In the genomic region with DNA sequence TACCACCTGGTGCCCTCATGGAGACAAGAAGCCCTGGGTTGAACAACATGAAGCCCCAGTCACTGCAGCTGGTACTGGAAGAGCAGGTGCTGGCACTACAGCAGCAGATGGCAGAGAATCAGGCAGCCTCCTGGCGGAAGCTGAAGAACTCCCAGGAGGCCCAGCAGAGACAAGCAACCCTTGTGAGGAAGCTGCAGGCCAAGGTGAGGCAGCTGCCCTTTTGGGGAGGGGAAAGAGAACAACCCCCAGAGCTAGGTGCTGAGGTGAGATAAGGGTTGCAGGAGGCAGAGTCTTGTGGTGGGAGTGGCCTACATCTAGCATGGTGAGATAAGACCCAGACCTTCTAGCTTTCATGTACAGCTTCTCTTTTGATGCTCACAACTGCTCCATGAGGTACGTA, we compare ENCODE assay signal across 24 cellular contexts. TPM values are rescaled to one million over a fixed set of nuclear protein-coding genes. Genes with fewer than 3 reads are reported as not detected.
DNase-seq lines count a peak whose midpoint lies in the region; ATAC-seq and TF ChIP-seq lines count a peak whose summit lies in the region.
"Had no signal": no experiment of that assay in that cellular context is flagged by ENCODE, and none has a peak within 500 bp of the region (broad histone marks: within the 10 kb centered on the region; RNA-seq: fewer than 3 reads in every experiment).

No MANE protein-coding gene starts in this region.

- CTCF ChIA-PET in PC-3 (lab: Charles Lee), result no interaction called here

- no peak overlapping the region for H3K9ac ChIP-seq in PC-3 (ENCODE audit: low read length)

- intact Hi-C loops in PC-3 (cut with micrococcal nuclease), result loop anchor here (5.0 kb wide), 2 partner anchors 155 to 235 kb away; partner anchors contain the start of genes NFS1, ROMO1 and SPAG4

- H3K4me1 ChIP-seq in PC-3 (ENCODE audit: insufficient read depth, low read length), result peaks cover 7% of the 10 kb centered on the region
- H3K4me1 ChIP-seq: pancreas, uterus had no signal

- ATAC-seq in PC-3, result no peak
- ATAC-seq: activated CD4-positive, CD25-positive, alpha-beta regulatory T cell treated with anti-CD3 and anti-CD28 coated beads, Interleukin-2, amount 50 U/mL, for 24 hours; activated naive CD4-positive, alpha-beta T cell treated with anti-CD3 and anti-CD28 coated beads, Interleukin-2, amount 50 U/mL, for 72 hours; effector memory CD8-positive, alpha-beta T cell; left lobe of liver; Panc1; pancreas had no signal

- no peaks in the 10 kb centered on the region for H4K20me1 ChIP-seq in PC-3 (ENCODE audit: low read length)

- no peaks in the 10 kb centered on the region for H3F3A ChIP-seq in PC-3 (ENCODE audit: low read length, unreplicated experiment)

- no peak overlapping the region for H3K27ac ChIP-seq in PC-3 (ENCODE audit: low read length)
- H3K27ac ChIP-seq: cardiac muscle cell, pancreas, skin epidermis, uterus had no signal

- no peak overlapping the region for H2AFZ ChIP-seq in PC-3 (ENCODE audit: low read length)

- BruUV-seq in PC-3 (replicated peaks; lab: Mats Ljungman, UMichigan), result no TSS peak

- H3K36me3 ChIP-seq in PC-3 (ENCODE audit: low read depth, low read length), result peaks cover 26% of the 10 kb centered on the region
- H3K36me3 ChIP-seq: uterus had no signal

- peak; percentile 91 for DNase-seq in DMS53 (lab: John Stamatoyannopoulos, UW)
- DNase-seq in NCI-H1436 treated with DMSO at 0.1 percent for 48 hours (lab: John Stamatoyannopoulos, UW), result peak; percentile 84
- DNase-seq in NCI-H774 (lab: John Stamatoyannopoulos, UW), result peak; percentile 52
- DNase-seq in dermis blood vessel endothelial cell, result peak; percentile 13
- DNase-seq in ureter (ENCODE audit: low spot score), result no peak
- no peak for DNase-seq in occipital lobe (lab: John Stamatoyannopoulos, UW)
- no peak for DNase-seq in SIG-M5 treated with dmso at 0.1 percent for 504 hours (lab: John Stamatoyannopoulos, UW; ENCODE audit: unreplicated experiment)
- no peak for DNase-seq in PC-3
- DNase-seq: activated CD8-positive, alpha-beta memory T cell treated with anti-CD3 and anti-CD28 coated beads, Interleukin-2, amount 50 U/mL, for 48 hours; effector memory CD8-positive, alpha-beta T cell; GF-D8; HCEC 1CT; KG1; NCI-H2227 treated with DMSO at 0.1 percent for 48 hours; pancreas; stimulated activated naive CD4-positive, alpha-beta T cell treated with Interleukin-2 at 50 U/mL for 16 hours; T-helper 1 cell; uterus had no signal

- TF ChIP-seq CTCF in PC-3 (conservative IDR thresholded peaks at IDR 0.05; ENCODE audit: low read depth, low read length), result no peak

- POLR2A ChIA-PET in PC-3 (lab: Charles Lee; ENCODE audit: unreplicated experiment), result no interaction called here

- no peak overlapping the region for H3K4me3 ChIP-seq in PC-3 (ENCODE audit: low read length)
- H3K4me3 ChIP-seq: cardiac muscle cell, pancreas, skin epidermis, uterus had no signal

- H3K9me3 ChIP-seq in PC-3 (ENCODE audit: low read length), result no peaks in the 10 kb centered on the region
- H3K9me3 ChIP-seq: pancreas, uterus had no signal

- peaks cover 23% of the 10 kb centered on the region for H3K79me2 ChIP-seq in PC-3 (ENCODE audit: low read length)

- H3K4me2 ChIP-seq in PC-3 (ENCODE audit: low read length), result no peak overlapping the region

- H3K27me3 ChIP-seq in PC-3 (ENCODE audit: low read length), result no peaks in the 10 kb centered on the region
- H3K27me3 ChIP-seq: cardiac muscle cell, pancreas, uterus had no signal

- H3K9me2 ChIP-seq in PC-3 (replicated peaks; ENCODE audit: low read length), result no peaks in the 10 kb centered on the region

RNA-seq across cellular contexts. Expression of gene CEP250, which starts 7.0 kb away (rescaled TPM):
- total RNA-seq in dermis blood vessel endothelial cell, result 13.4 and 24.2 TPM in 2 replicates
- total RNA-seq in ureter, result 30.9 TPM
- 21.8 TPM for total RNA-seq in occipital lobe
- total RNA-seq in PC-3 (2014; rRNA removed), result 52.5 and 75.0 TPM in 2 replicates

RNA-seq across cellular contexts. Expression of gene GDF5, which starts 24.3 kb away (rescaled TPM):
- 0.17 and 0.56 TPM in 2 replicates for total RNA-seq in dermis blood vessel endothelial cell
- total RNA-seq in ureter, result 0.34 TPM
- 0.62 TPM for total RNA-seq in occipital lobe
- not detected in 2 replicates for total RNA-seq in PC-3 (2014; rRNA removed)
- total RNA-seq: left lobe of liver, pancreas had no signal

RNA-seq across cellular contexts. Expression of gene UQCC1, which starts 50.6 kb away (rescaled TPM):
- 20.4 and 22.6 TPM in 2 replicates for total RNA-seq in dermis blood vessel endothelial cell
- total RNA-seq in ureter, result 66.9 TPM
- total RNA-seq in occipital lobe, result 28.5 TPM
- 36.4 and 38.1 TPM in 2 replicates for total RNA-seq in PC-3 (2014; rRNA removed)

Comparison
In these comparisons a context has a peak if more than half of its experiments do, and no peak if none do; other contexts are left out.
1. DNase-seq: peak in DMS53 (single experiment), NCI-H1436 treated with DMSO at 0.1 percent for 48 hours (single experiment), NCI-H774 (single experiment) and dermis blood vessel endothelial cell (single experiment); none in ureter (single experiment), occipital lobe (single experiment), SIG-M5 treated with dmso at 0.1 percent for 504 hours (single experiment) and PC-3 (single experiment).